Comparison of ENCODE assay signal across 8 cellular contexts in genomic region chr1:78617615-78618026, GRCh38. TPM values are rescaled to one million over a fixed set of nuclear protein-coding genes. Genes with fewer than 3 reads are reported as not detected.
DNase-seq lines count a peak whose midpoint lies in the region; ATAC-seq and TF ChIP-seq lines count a peak whose summit lies in the region.

No MANE protein-coding gene starts in this region.

- ATAC-seq in GM18861 (IDR thresholded peaks at IDR 0.05; ENCODE audit: unreplicated experiment) (peak; percentile 34), HG03095 (IDR thresholded peaks at IDR 0.05; ENCODE audit: unreplicated experiment) (peak; percentile 42)

- DNase-seq in AG08396 (ENCODE audit: low spot score) (peak; percentile 63), NCI-H2196 (lab: John Stamatoyannopoulos, UW; ENCODE audit: unreplicated experiment) (peak; percentile 71), cerebellum (ENCODE audit: low spot score) (peak; percentile 15), left kidney (ENCODE audit: low read depth, low spot score) (peak; percentile 95)
- peak; percentile 12 for DNase-seq in stimulated activated CD4-positive, alpha-beta T cell treated with anti-CD3 and anti-CD28 coated beads, Interleukin-4, amount 100 ng/mL, for 1 hour

- H3K27ac ChIP-seq in VCaP: peak overlapping the region; percentile 29; the same call in 1 of the 2 replicates

- peak; percentile 93 for TF ChIP-seq CTCF in VCaP (conservative IDR thresholded peaks at IDR 0.05)

RNA-seq across cellular contexts. Expression of gene IFI44L, which starts 2.6 kb away (rescaled TPM):
- total RNA-seq in cerebellum: 25.7 TPM

RNA-seq across cellular contexts. Expression of gene IFI44, which starts 32.0 kb away (rescaled TPM):
- total RNA-seq in cerebellum: 19.4 TPM

Comparison
In these comparisons a context has a peak if more than half of its experiments do, and no peak if none do; other contexts are left out.
1. Peak in every context shown above with its lines: DNase-seq, ATAC-seq and H3K27ac ChIP-seq.
2. DNase-seq: peak in every context shown above with its lines; median percentile 95 in left kidney; 71 in NCI-H2196; 63 in AG08396; 15 in cerebellum; 12 in stimulated activated CD4-positive, alpha-beta T cell treated with anti-CD3 and anti-CD28 coated beads, Interleukin-4, amount 100 ng/mL, for 1 hour.